8 cellular contexts compared by ENCODE assay signal in the genomic region with DNA sequence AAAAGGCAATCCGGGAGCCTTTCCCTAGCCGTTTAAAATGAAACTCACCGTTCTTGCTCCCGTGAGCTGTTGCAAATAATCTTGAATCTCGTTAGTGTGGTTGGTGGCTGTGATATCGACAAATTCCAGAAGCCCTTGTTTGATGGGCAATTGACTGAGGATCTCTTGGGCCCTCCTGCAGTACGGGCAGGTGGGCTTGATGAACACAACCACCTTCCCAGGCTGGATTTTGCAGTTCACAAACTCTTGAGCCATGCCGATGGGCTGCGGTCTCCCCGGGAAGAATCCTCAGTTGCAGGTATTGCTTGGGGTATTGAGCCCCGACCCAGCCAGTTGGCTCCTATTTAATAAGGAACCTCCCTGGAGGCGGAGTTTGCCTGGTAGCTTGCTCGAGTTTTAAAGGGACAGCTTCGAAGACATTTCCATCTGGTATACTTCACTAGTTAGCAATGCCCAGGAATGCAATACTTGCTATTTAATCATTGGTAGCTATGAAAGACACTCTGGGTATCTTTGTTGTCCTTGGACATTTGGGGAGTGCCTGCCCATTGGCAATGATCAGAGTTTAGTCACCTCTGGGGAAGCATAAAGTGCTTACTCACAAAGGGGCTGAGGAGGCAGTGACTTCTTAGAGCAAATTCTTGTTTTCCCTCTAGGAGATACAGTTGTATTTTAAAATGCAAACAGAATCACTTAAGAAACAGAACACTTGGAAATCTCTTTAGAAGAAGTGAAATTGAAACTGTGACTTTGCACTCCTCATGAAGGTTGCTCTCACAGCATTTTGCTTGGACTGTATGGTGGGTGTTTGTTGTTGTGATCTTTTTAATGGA. TPM values are rescaled to one million over a fixed set of nuclear protein-coding genes. Genes with fewer than 3 reads are reported as not detected.
A peak's percentile ranks its signal among the peaks of the same experiment; 100 is the strongest.
DNase-seq lines count a peak whose midpoint lies in the region; ATAC-seq, FAIRE-seq and TF ChIP-seq lines count a peak whose summit lies in the region.

A gene with protein sequence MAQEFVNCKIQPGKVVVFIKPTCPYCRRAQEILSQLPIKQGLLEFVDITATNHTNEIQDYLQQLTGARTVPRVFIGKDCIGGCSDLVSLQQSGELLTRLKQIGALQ (minus strand): TSS at position 319 of the 833 bp plus-strand sequence. CDS start 64 bp downstream, at position 255.

- H3K27ac ChIP-seq in Panc1 (ENCODE audit: low read length) (peak within 1 kb of the TSS; percentile 32), gastroesophageal sphincter (peak within 1 kb of the TSS; percentile 35 to 91 (median 88)), neural progenitor cell (no peak within 1 kb of the TSS)

- intact Hi-C loops in Panc1 (cut with micrococcal nuclease; ENCODE audit: unreplicated experiment), result no loop called here

- H3K4me1 Mint-ChIP-seq in activated naive CD4-positive, alpha-beta T cell treated with anti-CD3 and anti-CD28 coated beads, Interleukin-2, amount 50 U/mL, for 24 hours, result peaks cover 71% of the 10 kb centered on the region
- H3K4me1 Mint-ChIP-seq in neural progenitor cell, result peaks cover 35% of the 10 kb centered on the region

- WGBS in gastroesophageal sphincter (ENCODE audit: low coverage in 1 of 2), 2 donors, result 0% methylated on average over 4 to 10 of the region's 14 CpGs

- DNase-seq in D721Med (ENCODE audit: insufficient read length, low spot score) (peak; percentile 66), Panc1 (ENCODE audit: low read depth, low spot score) (peak; percentile 64), neural progenitor cell (ENCODE audit: low spot score) (peak; percentile 71), GOT3 (lab: John Stamatoyannopoulos, UW) (no peak)

- in situ Hi-C loops in Panc1 (cut with HindIII; ENCODE audit: low pct_unique_long_range_greater_than_20kb, low sequenced_read_pairs), result no loop called here

- peak within 1 kb of the TSS; percentile 98 for H3K27ac Mint-ChIP-seq in activated naive CD4-positive, alpha-beta T cell treated with anti-CD3 and anti-CD28 coated beads, Interleukin-2, amount 50 U/mL, for 24 hours
- H3K27ac Mint-ChIP-seq in neural progenitor cell, result peak within 1 kb of the TSS; percentile 89

- POLR2A ChIA-PET in Panc1 (lab: Charles Lee), result interaction anchor here (0.5 to 0.6 kb wide), 2 partner anchors 20 to 57 kb away, joined by 5 to 6 read pairs; no protein-coding TSS in a partner anchor

- no peaks in the 10 kb centered on the region for H3K9me3 ChIP-seq in Panc1 (ENCODE audit: control insufficient read depth, insufficient read depth, low read depth, low read length)
- H3K9me3 ChIP-seq in gastroesophageal sphincter, result no peaks in the 10 kb centered on the region
- H3K9me3 ChIP-seq in neural progenitor cell (ENCODE audit: low read depth), result no peaks in the 10 kb centered on the region

- peak in 1 of 2 donors; percentile 47 for TF ChIP-seq POLR2A in gastroesophageal sphincter (IDR thresholded peaks at IDR 0.05)

- CTCF ChIA-PET in Panc1 (lab: Charles Lee), result interaction anchor here (0.6 to 0.7 kb wide), 2 partner anchors 141 to 143 kb away, joined by 3 read pairs; no protein-coding TSS in a partner anchor

- peaks cover 23% of the 10 kb centered on the region for H3K4me1 ChIP-seq in Panc1 (ENCODE audit: control insufficient read depth, insufficient read depth, low read length)
- H3K4me1 ChIP-seq in gastroesophageal sphincter, result peaks cover 0 to 65% (median 21%) of the 10 kb centered on the region in 3 donors
- peaks cover 20% of the 10 kb centered on the region for H3K4me1 ChIP-seq in neural progenitor cell

- peak within 1 kb of the TSS; percentile 94 for H3K4me3 Mint-ChIP-seq in activated naive CD4-positive, alpha-beta T cell treated with anti-CD3 and anti-CD28 coated beads, Interleukin-2, amount 50 U/mL, for 24 hours
- H3K4me3 Mint-ChIP-seq in neural progenitor cell, result peak within 1 kb of the TSS; percentile 96

- peak within 1 kb of the TSS; percentile 87 for H3K4me2 ChIP-seq in neural progenitor cell

- H3K36me3 Mint-ChIP-seq in activated naive CD4-positive, alpha-beta T cell treated with anti-CD3 and anti-CD28 coated beads, Interleukin-2, amount 50 U/mL, for 24 hours, result no peaks in the 10 kb centered on the region
- H3K36me3 Mint-ChIP-seq in neural progenitor cell, result no peaks in the 10 kb centered on the region

- ATAC-seq in GM19351 (IDR thresholded peaks at IDR 0.05; ENCODE audit: unreplicated experiment) (peak; percentile 37), HG03520 (IDR thresholded peaks at IDR 0.05; ENCODE audit: unreplicated experiment) (peak; percentile 31), Panc1 (peak; percentile 90), gastroesophageal sphincter (peak; percentile 75)

- H3K27me3 ChIP-seq in Panc1 (ENCODE audit: control insufficient read depth, insufficient read depth, low read length), result no peaks in the 10 kb centered on the region
- no peaks in the 10 kb centered on the region for H3K27me3 ChIP-seq in gastroesophageal sphincter
- no peaks in the 10 kb centered on the region for H3K27me3 ChIP-seq in neural progenitor cell

- H3K4me3 ChIP-seq in Panc1 (ENCODE audit: low read depth in 2 of 2, low read length in 2 of 2) (peak within 1 kb of the TSS; percentile 77 to 96), gastroesophageal sphincter (peak within 1 kb of the TSS; percentile 65 to 74), neural progenitor cell (peak within 1 kb of the TSS; percentile 73)

- H3K36me3 ChIP-seq in Panc1 (ENCODE audit: control insufficient read depth, insufficient read depth, low read length) (peaks cover 2% of the 10 kb centered on the region; the same call in 1 of the 2 replicates), gastroesophageal sphincter (no peaks in the 10 kb centered on the region), neural progenitor cell (no peaks in the 10 kb centered on the region)

- no peak for FAIRE-seq in D721Med (lab: Jason Lieb, UNC)

- peak within 1 kb of the TSS; percentile 81 for H2AFZ ChIP-seq in neural progenitor cell (replicated peaks)

- no peaks in the 10 kb centered on the region for H3K9me3 Mint-ChIP-seq in activated naive CD4-positive, alpha-beta T cell treated with anti-CD3 and anti-CD28 coated beads, Interleukin-2, amount 50 U/mL, for 24 hours
- no peaks in the 10 kb centered on the region for H3K9me3 Mint-ChIP-seq in neural progenitor cell

- no TSS peak for BruUV-seq in Panc1 (replicated peaks; lab: Mats Ljungman, UMichigan)

- no peak for TF ChIP-seq EP300 in gastroesophageal sphincter (IDR thresholded peaks at IDR 0.05)

- H3K9ac ChIP-seq in neural progenitor cell, result no peak within 1 kb of the TSS

- H4K20me1 ChIP-seq in neural progenitor cell (ENCODE audit: low read depth), result no peaks in the 10 kb centered on the region

- H3F3A ChIP-seq in neural progenitor cell (ENCODE audit: low read depth), result peaks cover 18% of the 10 kb centered on the region

- no peak for TF ChIP-seq CTCF in D721Med (IDR thresholded peaks at IDR 0.05; ENCODE audit: insufficient read depth, missing control alignments)
- no peak for TF ChIP-seq CTCF in Panc1 (IDR thresholded peaks at IDR 0.05)
- TF ChIP-seq CTCF in gastroesophageal sphincter (IDR thresholded peaks at IDR 0.05), result no peak
- TF ChIP-seq CTCF in neural progenitor cell (IDR thresholded peaks at IDR 0.05), result no peak

- peaks cover 4% of the 10 kb centered on the region for H3K79me2 ChIP-seq in neural progenitor cell (ENCODE audit: low read depth)

- no peaks in the 10 kb centered on the region for H3K27me3 Mint-ChIP-seq in activated naive CD4-positive, alpha-beta T cell treated with anti-CD3 and anti-CD28 coated beads, Interleukin-2, amount 50 U/mL, for 24 hours
- peaks cover 5% of the 10 kb centered on the region for H3K27me3 Mint-ChIP-seq in neural progenitor cell (ENCODE audit: insufficient read depth, low read depth)

RNA-seq across cellular contexts. Expression of the gene that starts here (rescaled TPM):
- 5.8 TPM for total RNA-seq in Panc1 (2021; ENCODE audit: unreplicated experiment)
- 5.3 TPM for polyA plus RNA-seq in Panc1 (2012; ENCODE audit: insufficient read length)
- 10 to 100 TPM; 20.2 to 65.3 (median 41.3) TPM for total RNA-seq in gastroesophageal sphincter
- total RNA-seq in neural progenitor cell (ENCODE audit: low replicate concordance), result 15.1 and 21.0 TPM in 2 replicates

Comparison
In these comparisons a context has a peak if more than half of its experiments do, and no peak if none do; other contexts are left out.
1. ATAC-seq: peak in every context shown above with its lines; median percentile 90 in Panc1; 75 in gastroesophageal sphincter; 37 in GM19351; 31 in HG03520.